In genomic region chr17:38877130-38877851, GRCh38 we compare ENCODE assay signal across 9 cellular contexts. TPM values are rescaled to one million over a fixed set of nuclear protein-coding genes. Genes with fewer than 3 reads are reported as not detected.
DNase-seq lines count a peak whose midpoint lies in the region; ATAC-seq and TF ChIP-seq lines count a peak whose summit lies in the region.
"Had no signal": no experiment of that assay in that cellular context is flagged by ENCODE, and none has a peak within 500 bp of the region (broad histone marks: within the 10 kb centered on the region; RNA-seq: fewer than 3 reads in every experiment).

No MANE protein-coding gene starts in this region.

- peak; percentile 44 for ATAC-seq in HG02798 (IDR thresholded peaks at IDR 0.05; ENCODE audit: poor library complexity, unreplicated experiment)
- ATAC-seq in memory B cell (ENCODE audit: low read depth) = peak; percentile 97
- ATAC-seq in GM21528 (IDR thresholded peaks at IDR 0.05; ENCODE audit: low FRiP score, unreplicated experiment) = no peak
- no peak for ATAC-seq in sciatic nerve

- 90 to 100% methylated on average over 2 to 7 of the region's 7 CpGs for WGBS in testis, 2 donors

- peaks cover 70% of the 10 kb centered on the region for H3K4me1 Mint-ChIP-seq in memory B cell

- POLR2A ChIA-PET in A673 (lab: Charles Lee; ENCODE audit: low non-redundant PET) = no interaction called here

- H3K4me1 ChIP-seq in A673 (ENCODE audit: insufficient read depth, low read length, poor library complexity, severe bottlenecking) (peaks cover 54% of the 10 kb centered on the region), testis (peaks cover 60% of the 10 kb centered on the region)

- H3K4me3 Mint-ChIP-seq in memory B cell = peak overlapping the region; percentile 41

- TF ChIP-seq POLR2A in testis (IDR thresholded peaks at IDR 0.05) = no peak

- CTCF ChIA-PET in A673 (lab: Charles Lee) = no interaction called here

- intact Hi-C loops in A673 (cut with micrococcal nuclease; ENCODE audit: unreplicated experiment) (no loop called here), testis (cut with DNase I; ENCODE audit: low total_unique reads) (no loop called here), sciatic nerve (cut with DNase I) (loop anchor here (10.0 kb wide), 1 partner anchor 278 kb away; the partner anchor contains the start of gene PLXDC1)

- H3K9me3 ChIP-seq in A673 (ENCODE audit: low read depth, low read length, poor library complexity, severe bottlenecking) (no peaks in the 10 kb centered on the region), testis (no peaks in the 10 kb centered on the region)

- DNase-seq in A673 (ENCODE audit: low spot score) (peak; percentile 53), memory B cell (ENCODE audit: low spot score in 2 of 2) (peak; percentile 46 to 47), testis (no peak), superior temporal gyrus (ENCODE audit: extremely low spot score) (no peak), sciatic nerve (ENCODE audit: low spot score) (no peak)
- peak; percentile 41 for DNase-seq in activated CD8-positive, alpha-beta memory T cell treated with anti-CD3 and anti-CD28 coated beads, Interleukin-2, amount 50 U/mL, for 4 hours
- DNase-seq: NCI-H1048 had no signal

- H3K36me3 ChIP-seq in A673 (ENCODE audit: insufficient read depth, low read length, poor library complexity, severe bottlenecking) = no peaks in the 10 kb centered on the region
- no peaks in the 10 kb centered on the region for H3K36me3 ChIP-seq in testis (ENCODE audit: low read depth, missing control alignments)

- H3K27me3 Mint-ChIP-seq in memory B cell = no peaks in the 10 kb centered on the region

- BruUV-seq in A673 (replicated peaks; lab: Mats Ljungman, UMichigan) = no TSS peak

- no peaks in the 10 kb centered on the region for H3K27me3 ChIP-seq in A673 (replicated peaks; ENCODE audit: insufficient read depth, low read depth, low read length, poor library complexity)
- no peaks in the 10 kb centered on the region for H3K27me3 ChIP-seq in testis

- no peak overlapping the region for H3K27ac ChIP-seq in A673 (ENCODE audit: low read depth, low read length, poor library complexity, severe bottlenecking)
- H3K27ac ChIP-seq in testis = no peak overlapping the region

- peaks cover 8% of the 10 kb centered on the region for H3K36me3 Mint-ChIP-seq in memory B cell

- TF ChIP-seq CTCF in A673 (conservative IDR thresholded peaks at IDR 0.05; ENCODE audit: low read depth, low read length) (no peak), testis (IDR thresholded peaks at IDR 0.05) (no peak)

- no peak overlapping the region for H3K4me3 ChIP-seq in A673 (ENCODE audit: low read depth, low read length, poor library complexity, severe bottlenecking)
- no peak overlapping the region for H3K4me3 ChIP-seq in testis

- peak overlapping the region; percentile 79 for H3K27ac Mint-ChIP-seq in memory B cell

- H3K9me3 Mint-ChIP-seq in memory B cell = no peaks in the 10 kb centered on the region

RNA-seq across cellular contexts. Expression of gene LASP1, which starts 7.4 kb away (rescaled TPM):
- total RNA-seq in A673 (2021) (76.9 and 78.3 TPM in 2 replicates), testis (10 to 100 TPM; 60.3 to 83.2 TPM), sciatic nerve (127 TPM)
- 58.2 TPM for polyA plus RNA-seq in testis (ENCODE audit: insufficient read depth, low read depth, low replicate concordance)

RNA-seq across cellular contexts. Expression of gene RPL23, which starts 23.8 kb away (rescaled TPM):
- total RNA-seq in A673 (2021) (764 and 879 TPM in 2 replicates), testis (100 to 1,000 TPM; 406 to 746 TPM), sciatic nerve (1,106 TPM)
- 912 TPM for polyA plus RNA-seq in testis (ENCODE audit: insufficient read depth, low read depth, low replicate concordance)

RNA-seq across cellular contexts. Expression of gene CWC25, which starts 52.2 kb away (rescaled TPM):
- 13.5 and 14.1 TPM in 2 replicates for total RNA-seq in A673 (2021)
- total RNA-seq in testis = 10 to 100 TPM; 23.9 to 67.1 TPM
- polyA plus RNA-seq in testis (ENCODE audit: insufficient read depth, low read depth, low replicate concordance) = 41.9 TPM
- total RNA-seq in sciatic nerve = 25.6 TPM

Comparison
In these comparisons a context has a peak if more than half of its experiments do, and no peak if none do; other contexts are left out.
1. DNase-seq: peak in A673 (single experiment), activated CD8-positive, alpha-beta memory T cell treated with anti-CD3 and anti-CD28 coated beads, Interleukin-2, amount 50 U/mL, for 4 hours (single experiment) and memory B cell (2 of 2); none in testis (single experiment), superior temporal gyrus (single experiment) and sciatic nerve (single experiment).
2. ATAC-seq: peak in HG02798 (single experiment) and memory B cell (single experiment); none in GM21528 (single experiment) and sciatic nerve (single experiment).